9 cellular contexts compared by ENCODE assay signal in genomic region chr2:186349508-186349907, GRCh38.
DNase-seq lines count a peak whose midpoint lies in the region; ATAC-seq lines count a peak whose summit lies in the region.
"Had no signal": no experiment of that assay in that cellular context is flagged by ENCODE, and none has a peak within 500 bp of the region (broad histone marks: within the 10 kb centered on the region; RNA-seq: fewer than 3 reads in every experiment).

No MANE protein-coding gene starts in this region.

- H3K23ac ChIP-seq in mesenchymal stem cell (ENCODE audit: low read length in 2 of 2), result no peak overlapping the region

- H2BK5ac ChIP-seq in mesenchymal stem cell (ENCODE audit: low read depth, low read length, poor library complexity, severe bottlenecking), result no peak overlapping the region

- H2BK12ac ChIP-seq in mesenchymal stem cell (ENCODE audit: low read length in 2 of 2), result no peak overlapping the region

- H4K8ac ChIP-seq in mesenchymal stem cell (ENCODE audit: low read length), result no peak overlapping the region

- H3K9me3 ChIP-seq in SK-N-MC (ENCODE audit: low read depth, low read length), result no peaks in the 10 kb centered on the region
- no peaks in the 10 kb centered on the region for H3K9me3 ChIP-seq in mesenchymal stem cell (ENCODE audit: control insufficient read depth, low read length)

- H3K27me3 ChIP-seq in mesenchymal stem cell (ENCODE audit: control insufficient read depth in 1 of 2, insufficient read depth in 1 of 2, low read length in 2 of 2), result no peaks in the 10 kb centered on the region
- H3K27me3 ChIP-seq: heart left ventricle had no signal

- H3K4me3 ChIP-seq in SK-N-MC (peak overlapping the region; percentile 31; the same call in 1 of the 2 replicates), mesenchymal stem cell (ENCODE audit: insufficient read depth in 1 of 2, low read depth in 1 of 2, low read length in 2 of 2) (peak overlapping the region in 1 of 2 experiments; percentile 16)
- H3K4me3 ChIP-seq: heart left ventricle had no signal

- WGBS in mesenchymal stem cell, result 60% methylated on average over 2 of the region's 2 CpGs

- H3K9ac ChIP-seq in SK-N-MC (ENCODE audit: insufficient read length), result no peak overlapping the region
- H3K9ac ChIP-seq in mesenchymal stem cell (ENCODE audit: low read length), result peak overlapping the region; percentile 12

- H4K91ac ChIP-seq in mesenchymal stem cell (ENCODE audit: low read length), result no peak overlapping the region

- H3K27me3 Mint-ChIP-seq in activated CD4-positive, alpha-beta T cell treated with anti-CD3 and anti-CD28 coated beads, Interleukin-2, amount 10 ng/mL, durations not matched to agents 24 days and 14 days, result no peaks in the 10 kb centered on the region

- H3K36me3 ChIP-seq in SK-N-MC (ENCODE audit: insufficient read depth, low read length) (no peaks in the 10 kb centered on the region), mesenchymal stem cell (ENCODE audit: control insufficient read depth in 1 of 2, insufficient read depth in 2 of 2, low read depth in 1 of 2, low read length in 2 of 2) (no peaks in the 10 kb centered on the region)
- H3K36me3 ChIP-seq: heart left ventricle had no signal

- H3K4ac ChIP-seq in mesenchymal stem cell (ENCODE audit: low read depth in 1 of 2, low read length in 2 of 2), result no peak overlapping the region

- no peak overlapping the region for H3K27ac Mint-ChIP-seq in activated CD4-positive, alpha-beta T cell treated with anti-CD3 and anti-CD28 coated beads, Interleukin-2, amount 10 ng/mL, durations not matched to agents 24 days and 14 days

- H3K14ac ChIP-seq in mesenchymal stem cell (ENCODE audit: low read length in 2 of 2), result no peak overlapping the region

- H2BK120ac ChIP-seq in mesenchymal stem cell (ENCODE audit: low read depth, low read length), result no peak overlapping the region

- intact Hi-C loops in activated CD4-positive, alpha-beta T cell treated with anti-CD3 and anti-CD28 coated beads, Interleukin-2, amount 10 ng/mL, durations not matched to agents 24 days and 14 days (cut with micrococcal nuclease), result no loop called here

- H2AFZ ChIP-seq in mesenchymal stem cell (ENCODE audit: low read depth, low read length), result no peak overlapping the region

- peaks cover 10% of the 10 kb centered on the region for H3K9me3 Mint-ChIP-seq in activated CD4-positive, alpha-beta T cell treated with anti-CD3 and anti-CD28 coated beads, Interleukin-2, amount 10 ng/mL, durations not matched to agents 24 days and 14 days

- H3K18ac ChIP-seq in mesenchymal stem cell (ENCODE audit: low read depth in 1 of 2, low read length in 2 of 2), result no peak overlapping the region

- no peak overlapping the region for H2AK5ac ChIP-seq in mesenchymal stem cell (ENCODE audit: low read length, severe bottlenecking)

- H3K4me1 Mint-ChIP-seq in activated CD4-positive, alpha-beta T cell treated with anti-CD3 and anti-CD28 coated beads, Interleukin-2, amount 10 ng/mL, durations not matched to agents 24 days and 14 days, result peaks cover 2% of the 10 kb centered on the region

- H3K36me3 Mint-ChIP-seq in activated CD4-positive, alpha-beta T cell treated with anti-CD3 and anti-CD28 coated beads, Interleukin-2, amount 10 ng/mL, durations not matched to agents 24 days and 14 days (ENCODE audit: low read depth), result no peaks in the 10 kb centered on the region

- peak overlapping the region; percentile 44; the same call in 1 of the 2 replicates for H3K27ac ChIP-seq in SK-N-MC
- H3K27ac ChIP-seq in mesenchymal stem cell (ENCODE audit: low read length, poor library complexity, severe bottlenecking), result no peak overlapping the region
- H3K27ac ChIP-seq: heart left ventricle had no signal

- H2BK15ac ChIP-seq in mesenchymal stem cell (ENCODE audit: low read depth, poor library complexity, severe bottlenecking), result no peak overlapping the region

- DNase-seq in SK-N-MC (ENCODE audit: low read depth, low spot score) (peak; percentile 78), mesenchymal stem cell (peak; percentile 61), kidney glomerular epithelial cell (lab: John Stamatoyannopoulos, UW) (no peak)
- no peak for DNase-seq in activated T-cell treated with anti-CD3 and anti-CD28 coated beads, Interleukin-2, amount 50 U/mL, for 1 hour
- DNase-seq in activated CD4-positive, alpha-beta T cell treated with anti-CD3 and anti-CD28 coated beads, Interleukin-2, amount 10 ng/mL, durations not matched to agents 24 days and 14 days, result no peak
- DNase-seq: heart left ventricle had no signal

- H3K4me2 ChIP-seq in mesenchymal stem cell (ENCODE audit: low read length, poor library complexity, severe bottlenecking), result no peak overlapping the region

- H3K4me1 ChIP-seq in mesenchymal stem cell (ENCODE audit: control insufficient read depth, insufficient read depth, low read depth, low read length), result no peaks in the 10 kb centered on the region

- H3K4me3 Mint-ChIP-seq in activated CD4-positive, alpha-beta T cell treated with anti-CD3 and anti-CD28 coated beads, Interleukin-2, amount 10 ng/mL, durations not matched to agents 24 days and 14 days, result no peak overlapping the region

- no peaks in the 10 kb centered on the region for H3K79me1 ChIP-seq in mesenchymal stem cell (replicated peaks; ENCODE audit: low read length, poor library complexity, severe bottlenecking)

- ATAC-seq in GM18861 (IDR thresholded peaks at IDR 0.05; ENCODE audit: unreplicated experiment), result peak; percentile 53
- ATAC-seq in HG03103 (IDR thresholded peaks at IDR 0.05; ENCODE audit: low read depth, unreplicated experiment), result peak; percentile 40
- no peak for ATAC-seq in HG02870 (IDR thresholded peaks at IDR 0.05; ENCODE audit: unreplicated experiment)

Comparison
In these comparisons a context has a peak if more than half of its experiments do, and no peak if none do; other contexts are left out.
1. DNase-seq: peak in SK-N-MC (single experiment) and mesenchymal stem cell (single experiment); none in kidney glomerular epithelial cell (single experiment), activated T-cell treated with anti-CD3 and anti-CD28 coated beads, Interleukin-2, amount 50 U/mL, for 1 hour (single experiment) and activated CD4-positive, alpha-beta T cell treated with anti-CD3 and anti-CD28 coated beads, Interleukin-2, amount 10 ng/mL, durations not matched to agents 24 days and 14 days (single experiment).